8 cellular contexts compared by ENCODE assay signal in the genomic region with DNA sequence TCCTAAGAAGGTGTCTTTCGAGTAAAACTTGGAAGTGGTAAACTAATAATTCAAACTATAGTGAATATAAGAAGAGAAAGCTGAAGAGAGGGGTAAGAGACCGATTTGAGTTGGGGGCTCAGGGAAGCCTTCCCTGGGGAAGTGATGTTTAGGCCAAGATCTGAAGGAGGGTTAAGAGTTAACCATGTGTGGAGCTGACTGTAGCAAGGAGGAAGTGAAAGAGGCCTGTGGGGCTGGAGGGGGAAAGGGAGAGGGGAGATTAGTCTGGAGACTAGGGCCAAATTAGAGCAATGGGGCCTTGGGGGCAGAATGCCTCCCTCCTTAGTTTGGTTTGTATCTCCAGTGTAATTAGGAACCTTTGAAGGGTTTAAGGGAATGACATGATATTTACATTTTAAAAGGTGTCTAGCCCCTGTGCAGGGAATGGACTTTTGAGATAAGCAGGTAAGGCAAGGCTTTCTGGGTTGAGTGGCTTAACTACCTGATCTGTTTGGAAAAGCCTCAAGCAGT. TPM values are rescaled to one million over a fixed set of nuclear protein-coding genes. Genes with fewer than 3 reads are reported as not detected.
DNase-seq lines count a peak whose midpoint lies in the region; TF ChIP-seq lines count a peak whose summit lies in the region.

No MANE protein-coding gene starts in this region.

- peak overlapping the region; percentile 96 for H3K27ac Mint-ChIP-seq in activated T-cell treated with anti-CD3 and anti-CD28 coated beads, Interleukin-2, amount 50 U/mL, for 24 hours
- H3K27ac Mint-ChIP-seq in nephron progenitor cell: peak overlapping the region; percentile 54

- TF ChIP-seq CTCF in ascending aorta (IDR thresholded peaks at IDR 0.05) (no peak), nephron progenitor cell (IDR thresholded peaks at IDR 0.05) (no peak)

- H3K27me3 ChIP-seq in HUES48 (ENCODE audit: control insufficient read depth, insufficient read depth, low read length) (no peaks in the 10 kb centered on the region), ascending aorta (no peaks in the 10 kb centered on the region)

- H3K36me3 ChIP-seq in HUES48 (ENCODE audit: control insufficient read depth, insufficient read depth, low read length) (no peaks in the 10 kb centered on the region), ascending aorta (no peaks in the 10 kb centered on the region)

- peaks cover 54% of the 10 kb centered on the region for H3K36me3 Mint-ChIP-seq in activated T-cell treated with anti-CD3 and anti-CD28 coated beads, Interleukin-2, amount 50 U/mL, for 24 hours (ENCODE audit: low read depth)
- peaks cover 9% of the 10 kb centered on the region for H3K36me3 Mint-ChIP-seq in nephron progenitor cell (ENCODE audit: low read depth)

- H3K9me3 ChIP-seq in HUES48 (ENCODE audit: control insufficient read depth, insufficient read depth, low read length): no peaks in the 10 kb centered on the region
- no peaks in the 10 kb centered on the region for H3K9me3 ChIP-seq in ascending aorta

- peaks cover 66% of the 10 kb centered on the region for H3K4me1 Mint-ChIP-seq in activated T-cell treated with anti-CD3 and anti-CD28 coated beads, Interleukin-2, amount 50 U/mL, for 24 hours (ENCODE audit: low read depth)
- peaks cover 64% of the 10 kb centered on the region for H3K4me1 Mint-ChIP-seq in nephron progenitor cell

- H3K27ac ChIP-seq in HUES48 (ENCODE audit: low read depth, low read length) (peak overlapping the region; percentile 11), ascending aorta (peak overlapping the region; percentile 83 to 99)

- H3K4me3 Mint-ChIP-seq in activated T-cell treated with anti-CD3 and anti-CD28 coated beads, Interleukin-2, amount 50 U/mL, for 24 hours: peak overlapping the region; percentile 94
- peak overlapping the region; percentile 95 for H3K4me3 Mint-ChIP-seq in nephron progenitor cell

- no peak for DNase-seq in activated T-cell treated with anti-CD3 and anti-CD28 coated beads, Interleukin-2, amount 50 U/mL, for 24 hours
- DNase-seq in activated T-cell treated with anti-CD3 and anti-CD28 coated beads, Interleukin-2, amount 50 U/mL, for 48 hours: no peak
- no peak for DNase-seq in ascending aorta (ENCODE audit: low spot score in 2 of 2)
- DNase-seq in nephron progenitor cell: no peak
- no peak for DNase-seq in NCI-H2227 treated with DMSO at 0.1 percent for 48 hours (lab: John Stamatoyannopoulos, UW)
- no peak for DNase-seq in cerebellar cortex (ENCODE audit: low spot score)
- DNase-seq in NCI-H1436 treated with DMSO at 0.1 percent for 48 hours (lab: John Stamatoyannopoulos, UW): no peak

- H3K9me3 Mint-ChIP-seq in activated T-cell treated with anti-CD3 and anti-CD28 coated beads, Interleukin-2, amount 50 U/mL, for 24 hours: no peaks in the 10 kb centered on the region
- no peaks in the 10 kb centered on the region for H3K9me3 Mint-ChIP-seq in nephron progenitor cell

- intact Hi-C loops in ascending aorta (cut with DNase I): no loop called here

- peak overlapping the region; percentile 30 for H3K4me3 ChIP-seq in HUES48 (ENCODE audit: low read depth, low read length)
- peak overlapping the region; percentile 82 to 94 for H3K4me3 ChIP-seq in ascending aorta

- H3K27me3 Mint-ChIP-seq in activated T-cell treated with anti-CD3 and anti-CD28 coated beads, Interleukin-2, amount 50 U/mL, for 24 hours: no peaks in the 10 kb centered on the region
- peaks cover 3% of the 10 kb centered on the region for H3K27me3 Mint-ChIP-seq in nephron progenitor cell (ENCODE audit: low read depth, poor library complexity)

- H3K9ac ChIP-seq in HUES48 (ENCODE audit: low read depth, low read length): no peak overlapping the region

- peaks cover 16% of the 10 kb centered on the region for H3K4me1 ChIP-seq in HUES48 (ENCODE audit: control insufficient read depth, insufficient read depth, low read length)
- peaks cover 7 to 51% of the 10 kb centered on the region in 2 donors for H3K4me1 ChIP-seq in ascending aorta

RNA-seq across cellular contexts. Expression of gene ZNF592, which starts 2.2 kb away (rescaled TPM):
- total RNA-seq in ascending aorta: 36.1 TPM

RNA-seq across cellular contexts. Expression of gene SEC11A, which starts 34.7 kb away (rescaled TPM):
- 31.6 TPM for total RNA-seq in ascending aorta
